In the genomic region with DNA sequence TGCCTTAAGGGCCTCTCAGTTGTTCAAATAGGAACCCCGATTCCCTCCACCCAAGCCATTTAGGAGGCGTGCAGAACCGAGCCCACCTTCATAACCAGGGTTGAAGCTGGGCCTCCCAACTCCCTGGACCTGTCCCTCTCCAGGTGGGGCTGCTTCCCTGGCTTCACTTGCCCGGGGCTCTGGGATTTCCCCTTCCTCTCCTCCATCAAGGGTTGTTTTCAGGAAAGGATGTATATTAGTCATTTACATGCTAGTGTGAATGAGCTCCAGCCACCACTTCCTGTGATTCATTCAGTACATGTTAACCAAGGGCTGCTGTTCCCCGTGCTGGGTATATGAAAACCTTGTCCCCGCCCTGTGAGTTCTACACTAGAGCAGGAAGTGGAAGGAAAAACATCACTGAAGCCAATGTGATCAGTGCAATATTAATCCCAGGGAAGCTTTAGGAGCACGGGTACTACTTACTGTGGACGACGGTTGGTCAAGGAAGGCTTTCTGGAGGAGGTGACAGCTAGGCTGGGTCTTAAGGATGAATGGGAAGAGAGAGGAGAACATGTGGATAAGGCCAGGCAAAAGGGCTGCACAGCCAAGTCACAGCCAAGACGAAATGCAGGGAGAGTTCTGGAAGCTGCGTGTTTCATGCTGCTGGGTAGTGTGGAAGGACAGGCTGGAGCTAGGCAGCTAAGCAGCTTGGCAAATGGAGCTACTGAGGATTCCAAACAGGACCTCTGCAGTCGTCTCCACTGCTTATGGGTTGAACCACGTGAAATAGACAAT, we compare ENCODE assay signal across 1 cellular context.
TF ChIP-seq lines count a peak whose summit lies in the region.

No MANE protein-coding gene starts in this region.

TF ChIP-seq in GM23338, 12 proteins besides CTCF, POLR2A, EP300 and RAD21 (continued from another document):
- TF ChIP-seq, protein P1, sequence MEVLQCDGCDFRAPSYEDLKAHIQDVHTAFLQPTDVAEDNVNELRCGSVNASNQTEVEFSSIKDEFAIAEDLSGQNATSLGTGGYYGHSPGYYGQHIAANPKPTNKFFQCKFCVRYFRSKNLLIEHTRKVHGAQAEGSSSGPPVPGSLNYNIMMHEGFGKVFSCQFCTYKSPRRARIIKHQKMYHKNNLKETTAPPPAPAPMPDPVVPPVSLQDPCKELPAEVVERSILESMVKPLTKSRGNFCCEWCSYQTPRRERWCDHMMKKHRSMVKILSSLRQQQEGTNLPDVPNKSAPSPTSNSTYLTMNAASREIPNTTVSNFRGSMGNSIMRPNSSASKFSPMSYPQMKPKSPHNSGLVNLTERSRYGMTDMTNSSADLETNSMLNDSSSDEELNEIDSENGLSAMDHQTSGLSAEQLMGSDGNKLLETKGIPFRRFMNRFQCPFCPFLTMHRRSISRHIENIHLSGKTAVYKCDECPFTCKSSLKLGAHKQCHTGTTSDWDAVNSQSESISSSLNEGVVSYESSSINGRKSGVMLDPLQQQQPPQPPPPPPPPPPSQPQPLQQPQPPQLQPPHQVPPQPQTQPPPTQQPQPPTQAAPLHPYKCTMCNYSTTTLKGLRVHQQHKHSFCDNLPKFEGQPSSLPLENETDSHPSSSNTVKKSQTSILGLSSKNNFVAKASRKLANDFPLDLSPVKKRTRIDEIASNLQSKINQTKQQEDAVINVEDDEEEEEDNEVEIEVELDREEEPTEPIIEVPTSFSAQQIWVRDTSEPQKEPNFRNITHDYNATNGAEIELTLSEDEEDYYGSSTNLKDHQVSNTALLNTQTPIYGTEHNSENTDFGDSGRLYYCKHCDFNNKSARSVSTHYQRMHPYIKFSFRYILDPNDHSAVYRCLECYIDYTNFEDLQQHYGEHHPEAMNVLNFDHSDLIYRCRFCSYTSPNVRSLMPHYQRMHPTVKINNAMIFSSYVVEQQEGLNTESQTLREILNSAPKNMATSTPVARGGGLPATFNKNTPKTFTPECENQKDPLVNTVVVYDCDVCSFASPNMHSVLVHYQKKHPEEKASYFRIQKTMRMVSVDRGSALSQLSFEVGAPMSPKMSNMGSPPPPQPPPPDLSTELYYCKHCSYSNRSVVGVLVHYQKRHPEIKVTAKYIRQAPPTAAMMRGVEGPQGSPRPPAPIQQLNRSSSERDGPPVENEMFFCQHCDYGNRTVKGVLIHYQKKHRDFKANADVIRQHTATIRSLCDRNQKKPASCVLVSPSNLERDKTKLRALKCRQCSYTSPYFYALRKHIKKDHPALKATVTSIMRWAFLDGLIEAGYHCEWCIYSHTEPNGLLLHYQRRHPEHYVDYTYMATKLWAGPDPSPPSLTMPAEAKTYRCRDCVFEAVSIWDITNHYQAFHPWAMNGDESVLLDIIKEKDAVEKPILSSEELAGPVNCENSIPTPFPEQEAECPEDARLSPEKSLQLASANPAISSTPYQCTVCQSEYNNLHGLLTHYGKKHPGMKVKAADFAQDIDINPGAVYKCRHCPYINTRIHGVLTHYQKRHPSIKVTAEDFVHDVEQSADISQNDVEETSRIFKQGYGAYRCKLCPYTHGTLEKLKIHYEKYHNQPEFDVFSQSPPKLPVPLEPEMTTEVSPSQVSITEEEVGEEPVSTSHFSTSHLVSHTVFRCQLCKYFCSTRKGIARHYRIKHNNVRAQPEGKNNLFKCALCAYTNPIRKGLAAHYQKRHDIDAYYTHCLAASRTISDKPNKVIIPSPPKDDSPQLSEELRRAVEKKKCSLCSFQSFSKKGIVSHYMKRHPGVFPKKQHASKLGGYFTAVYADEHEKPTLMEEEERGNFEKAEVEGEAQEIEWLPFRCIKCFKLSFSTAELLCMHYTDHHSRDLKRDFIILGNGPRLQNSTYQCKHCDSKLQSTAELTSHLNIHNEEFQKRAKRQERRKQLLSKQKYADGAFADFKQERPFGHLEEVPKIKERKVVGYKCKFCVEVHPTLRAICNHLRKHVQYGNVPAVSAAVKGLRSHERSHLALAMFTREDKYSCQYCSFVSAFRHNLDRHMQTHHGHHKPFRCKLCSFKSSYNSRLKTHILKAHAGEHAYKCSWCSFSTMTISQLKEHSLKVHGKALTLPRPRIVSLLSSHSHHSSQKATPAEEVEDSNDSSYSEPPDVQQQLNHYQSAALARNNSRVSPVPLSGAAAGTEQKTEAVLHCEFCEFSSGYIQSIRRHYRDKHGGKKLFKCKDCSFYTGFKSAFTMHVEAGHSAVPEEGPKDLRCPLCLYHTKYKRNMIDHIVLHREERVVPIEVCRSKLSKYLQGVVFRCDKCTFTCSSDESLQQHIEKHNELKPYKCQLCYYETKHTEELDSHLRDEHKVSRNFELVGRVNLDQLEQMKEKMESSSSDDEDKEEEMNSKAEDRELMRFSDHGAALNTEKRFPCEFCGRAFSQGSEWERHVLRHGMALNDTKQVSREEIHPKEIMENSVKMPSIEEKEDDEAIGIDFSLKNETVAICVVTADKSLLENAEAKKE (CRISPR knock-in tag; IDR thresholded peaks at IDR 0.05): no peak
- TF ChIP-seq JUNB (IDR thresholded peaks at IDR 0.05; ENCODE audit: unreplicated experiment) (no peak), ZNF331 (CRISPR knock-in tag; IDR thresholded peaks at IDR 0.05; ENCODE audit: low read depth) (no peak), EZH2phosphoT487 (IDR thresholded peaks at IDR 0.05; ENCODE audit: unreplicated experiment) (no peak), EZH2 (IDR thresholded peaks at IDR 0.05; ENCODE audit: low read depth, unreplicated experiment) (no peak), CREB1 (CRISPR knock-in tag; IDR thresholded peaks at IDR 0.05; ENCODE audit: low read depth) (no peak)
TF ChIP-seq in GM23338: peak in this region for 0.
